Comparison of ENCODE assay signal across 1 cellular context in the genomic region with DNA sequence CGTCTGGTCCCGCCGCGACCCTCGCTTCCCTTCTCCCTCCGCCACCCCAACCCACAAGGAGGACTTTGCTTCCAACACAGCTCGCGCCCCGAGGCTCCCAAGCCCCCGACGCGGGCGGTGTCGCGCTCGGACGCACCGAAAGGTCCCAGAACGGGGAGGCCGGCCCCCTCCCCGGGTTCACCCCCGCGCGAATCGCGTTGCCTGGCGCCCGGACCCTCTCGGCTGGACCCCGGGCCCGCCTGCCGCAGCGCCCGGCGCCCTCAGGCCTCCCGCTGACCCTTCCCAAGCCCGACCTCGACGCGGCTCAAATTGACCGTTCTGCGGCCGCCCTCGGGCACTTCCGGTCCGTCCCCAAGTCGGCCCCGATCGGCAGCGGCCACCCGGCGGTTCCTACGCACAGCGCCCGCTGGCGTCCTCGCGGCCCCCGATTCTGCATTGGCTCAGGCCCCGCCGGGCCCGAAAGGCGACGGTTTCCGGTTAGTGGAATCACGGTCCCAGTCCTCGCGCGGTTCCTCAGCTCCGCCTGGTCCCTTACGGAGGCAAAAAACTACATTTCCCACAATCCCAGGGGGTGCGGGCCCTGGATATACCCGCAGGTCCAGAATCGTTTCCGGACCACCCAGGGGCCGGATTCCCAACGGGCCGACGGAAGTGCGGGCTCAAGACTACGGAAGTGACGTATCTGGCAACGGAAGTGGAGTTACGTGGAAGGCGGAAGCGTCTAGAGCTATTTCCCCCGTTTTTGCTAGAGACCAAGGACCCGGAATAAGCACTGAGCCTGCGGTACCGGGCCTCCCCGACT.
TF ChIP-seq lines count a peak whose summit lies in the region.

A gene (minus strand): TSS at position 347 of the 802 bp plus-strand sequence. CDS start 451 bp downstream, outside the sequence.

TF ChIP-seq in liver, 16 proteins besides CTCF, POLR2A, EP300 and RAD21 (continued from another document):
- TF ChIP-seq, protein P1, sequence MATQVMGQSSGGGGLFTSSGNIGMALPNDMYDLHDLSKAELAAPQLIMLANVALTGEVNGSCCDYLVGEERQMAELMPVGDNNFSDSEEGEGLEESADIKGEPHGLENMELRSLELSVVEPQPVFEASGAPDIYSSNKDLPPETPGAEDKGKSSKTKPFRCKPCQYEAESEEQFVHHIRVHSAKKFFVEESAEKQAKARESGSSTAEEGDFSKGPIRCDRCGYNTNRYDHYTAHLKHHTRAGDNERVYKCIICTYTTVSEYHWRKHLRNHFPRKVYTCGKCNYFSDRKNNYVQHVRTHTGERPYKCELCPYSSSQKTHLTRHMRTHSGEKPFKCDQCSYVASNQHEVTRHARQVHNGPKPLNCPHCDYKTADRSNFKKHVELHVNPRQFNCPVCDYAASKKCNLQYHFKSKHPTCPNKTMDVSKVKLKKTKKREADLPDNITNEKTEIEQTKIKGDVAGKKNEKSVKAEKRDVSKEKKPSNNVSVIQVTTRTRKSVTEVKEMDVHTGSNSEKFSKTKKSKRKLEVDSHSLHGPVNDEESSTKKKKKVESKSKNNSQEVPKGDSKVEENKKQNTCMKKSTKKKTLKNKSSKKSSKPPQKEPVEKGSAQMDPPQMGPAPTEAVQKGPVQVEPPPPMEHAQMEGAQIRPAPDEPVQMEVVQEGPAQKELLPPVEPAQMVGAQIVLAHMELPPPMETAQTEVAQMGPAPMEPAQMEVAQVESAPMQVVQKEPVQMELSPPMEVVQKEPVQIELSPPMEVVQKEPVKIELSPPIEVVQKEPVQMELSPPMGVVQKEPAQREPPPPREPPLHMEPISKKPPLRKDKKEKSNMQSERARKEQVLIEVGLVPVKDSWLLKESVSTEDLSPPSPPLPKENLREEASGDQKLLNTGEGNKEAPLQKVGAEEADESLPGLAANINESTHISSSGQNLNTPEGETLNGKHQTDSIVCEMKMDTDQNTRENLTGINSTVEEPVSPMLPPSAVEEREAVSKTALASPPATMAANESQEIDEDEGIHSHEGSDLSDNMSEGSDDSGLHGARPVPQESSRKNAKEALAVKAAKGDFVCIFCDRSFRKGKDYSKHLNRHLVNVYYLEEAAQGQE (IDR thresholded peaks at IDR 0.05), result no peak
- TF ChIP-seq FOXA2 (IDR thresholded peaks at IDR 0.05), result no peak
- TF ChIP-seq FOXA1 (IDR thresholded peaks at IDR 0.05), result no peak
- peak; percentile 35 to 47 for TF ChIP-seq RXRA (IDR thresholded peaks at IDR 0.05)
- TF ChIP-seq, protein P2, sequence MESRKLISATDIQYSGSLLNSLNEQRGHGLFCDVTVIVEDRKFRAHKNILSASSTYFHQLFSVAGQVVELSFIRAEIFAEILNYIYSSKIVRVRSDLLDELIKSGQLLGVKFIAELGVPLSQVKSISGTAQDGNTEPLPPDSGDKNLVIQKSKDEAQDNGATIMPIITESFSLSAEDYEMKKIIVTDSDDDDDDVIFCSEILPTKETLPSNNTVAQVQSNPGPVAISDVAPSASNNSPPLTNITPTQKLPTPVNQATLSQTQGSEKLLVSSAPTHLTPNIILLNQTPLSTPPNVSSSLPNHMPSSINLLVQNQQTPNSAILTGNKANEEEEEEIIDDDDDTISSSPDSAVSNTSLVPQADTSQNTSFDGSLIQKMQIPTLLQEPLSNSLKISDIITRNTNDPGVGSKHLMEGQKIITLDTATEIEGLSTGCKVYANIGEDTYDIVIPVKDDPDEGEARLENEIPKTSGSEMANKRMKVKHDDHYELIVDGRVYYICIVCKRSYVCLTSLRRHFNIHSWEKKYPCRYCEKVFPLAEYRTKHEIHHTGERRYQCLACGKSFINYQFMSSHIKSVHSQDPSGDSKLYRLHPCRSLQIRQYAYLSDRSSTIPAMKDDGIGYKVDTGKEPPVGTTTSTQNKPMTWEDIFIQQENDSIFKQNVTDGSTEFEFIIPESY (IDR thresholded peaks at IDR 0.05), result peak; percentile 98
- TF ChIP-seq, protein P3, sequence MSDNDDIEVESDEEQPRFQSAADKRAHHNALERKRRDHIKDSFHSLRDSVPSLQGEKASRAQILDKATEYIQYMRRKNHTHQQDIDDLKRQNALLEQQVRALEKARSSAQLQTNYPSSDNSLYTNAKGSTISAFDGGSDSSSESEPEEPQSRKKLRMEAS (IDR thresholded peaks at IDR 0.05), result peak; percentile 87
